Comparison of ENCODE assay signal across 1 cellular context in the genomic region with DNA sequence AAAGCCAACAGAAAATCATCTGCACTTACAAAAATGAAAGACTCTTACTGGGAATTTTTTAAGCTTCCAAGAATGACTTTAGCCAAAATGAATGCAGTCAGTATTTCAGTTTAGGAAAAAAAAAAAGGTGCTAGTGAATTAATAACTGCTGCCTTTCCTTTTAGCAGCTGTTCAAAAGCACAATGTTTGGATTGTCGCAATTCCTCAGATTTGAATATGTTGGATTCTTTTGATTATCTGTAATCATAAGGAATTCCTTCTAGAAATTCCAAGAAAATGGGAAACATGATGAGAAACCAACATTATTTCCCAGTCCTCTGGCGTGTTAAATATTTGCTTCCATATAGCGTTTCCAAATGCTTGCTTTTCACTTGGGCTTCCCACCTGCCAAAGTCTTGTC.
TF ChIP-seq lines count a peak whose summit lies in the region.

No MANE protein-coding gene starts in this region.

TF ChIP-seq in H1, 55 proteins besides CTCF, POLR2A, EP300 and RAD21 (continued from another document):
- TF ChIP-seq, protein P1, sequence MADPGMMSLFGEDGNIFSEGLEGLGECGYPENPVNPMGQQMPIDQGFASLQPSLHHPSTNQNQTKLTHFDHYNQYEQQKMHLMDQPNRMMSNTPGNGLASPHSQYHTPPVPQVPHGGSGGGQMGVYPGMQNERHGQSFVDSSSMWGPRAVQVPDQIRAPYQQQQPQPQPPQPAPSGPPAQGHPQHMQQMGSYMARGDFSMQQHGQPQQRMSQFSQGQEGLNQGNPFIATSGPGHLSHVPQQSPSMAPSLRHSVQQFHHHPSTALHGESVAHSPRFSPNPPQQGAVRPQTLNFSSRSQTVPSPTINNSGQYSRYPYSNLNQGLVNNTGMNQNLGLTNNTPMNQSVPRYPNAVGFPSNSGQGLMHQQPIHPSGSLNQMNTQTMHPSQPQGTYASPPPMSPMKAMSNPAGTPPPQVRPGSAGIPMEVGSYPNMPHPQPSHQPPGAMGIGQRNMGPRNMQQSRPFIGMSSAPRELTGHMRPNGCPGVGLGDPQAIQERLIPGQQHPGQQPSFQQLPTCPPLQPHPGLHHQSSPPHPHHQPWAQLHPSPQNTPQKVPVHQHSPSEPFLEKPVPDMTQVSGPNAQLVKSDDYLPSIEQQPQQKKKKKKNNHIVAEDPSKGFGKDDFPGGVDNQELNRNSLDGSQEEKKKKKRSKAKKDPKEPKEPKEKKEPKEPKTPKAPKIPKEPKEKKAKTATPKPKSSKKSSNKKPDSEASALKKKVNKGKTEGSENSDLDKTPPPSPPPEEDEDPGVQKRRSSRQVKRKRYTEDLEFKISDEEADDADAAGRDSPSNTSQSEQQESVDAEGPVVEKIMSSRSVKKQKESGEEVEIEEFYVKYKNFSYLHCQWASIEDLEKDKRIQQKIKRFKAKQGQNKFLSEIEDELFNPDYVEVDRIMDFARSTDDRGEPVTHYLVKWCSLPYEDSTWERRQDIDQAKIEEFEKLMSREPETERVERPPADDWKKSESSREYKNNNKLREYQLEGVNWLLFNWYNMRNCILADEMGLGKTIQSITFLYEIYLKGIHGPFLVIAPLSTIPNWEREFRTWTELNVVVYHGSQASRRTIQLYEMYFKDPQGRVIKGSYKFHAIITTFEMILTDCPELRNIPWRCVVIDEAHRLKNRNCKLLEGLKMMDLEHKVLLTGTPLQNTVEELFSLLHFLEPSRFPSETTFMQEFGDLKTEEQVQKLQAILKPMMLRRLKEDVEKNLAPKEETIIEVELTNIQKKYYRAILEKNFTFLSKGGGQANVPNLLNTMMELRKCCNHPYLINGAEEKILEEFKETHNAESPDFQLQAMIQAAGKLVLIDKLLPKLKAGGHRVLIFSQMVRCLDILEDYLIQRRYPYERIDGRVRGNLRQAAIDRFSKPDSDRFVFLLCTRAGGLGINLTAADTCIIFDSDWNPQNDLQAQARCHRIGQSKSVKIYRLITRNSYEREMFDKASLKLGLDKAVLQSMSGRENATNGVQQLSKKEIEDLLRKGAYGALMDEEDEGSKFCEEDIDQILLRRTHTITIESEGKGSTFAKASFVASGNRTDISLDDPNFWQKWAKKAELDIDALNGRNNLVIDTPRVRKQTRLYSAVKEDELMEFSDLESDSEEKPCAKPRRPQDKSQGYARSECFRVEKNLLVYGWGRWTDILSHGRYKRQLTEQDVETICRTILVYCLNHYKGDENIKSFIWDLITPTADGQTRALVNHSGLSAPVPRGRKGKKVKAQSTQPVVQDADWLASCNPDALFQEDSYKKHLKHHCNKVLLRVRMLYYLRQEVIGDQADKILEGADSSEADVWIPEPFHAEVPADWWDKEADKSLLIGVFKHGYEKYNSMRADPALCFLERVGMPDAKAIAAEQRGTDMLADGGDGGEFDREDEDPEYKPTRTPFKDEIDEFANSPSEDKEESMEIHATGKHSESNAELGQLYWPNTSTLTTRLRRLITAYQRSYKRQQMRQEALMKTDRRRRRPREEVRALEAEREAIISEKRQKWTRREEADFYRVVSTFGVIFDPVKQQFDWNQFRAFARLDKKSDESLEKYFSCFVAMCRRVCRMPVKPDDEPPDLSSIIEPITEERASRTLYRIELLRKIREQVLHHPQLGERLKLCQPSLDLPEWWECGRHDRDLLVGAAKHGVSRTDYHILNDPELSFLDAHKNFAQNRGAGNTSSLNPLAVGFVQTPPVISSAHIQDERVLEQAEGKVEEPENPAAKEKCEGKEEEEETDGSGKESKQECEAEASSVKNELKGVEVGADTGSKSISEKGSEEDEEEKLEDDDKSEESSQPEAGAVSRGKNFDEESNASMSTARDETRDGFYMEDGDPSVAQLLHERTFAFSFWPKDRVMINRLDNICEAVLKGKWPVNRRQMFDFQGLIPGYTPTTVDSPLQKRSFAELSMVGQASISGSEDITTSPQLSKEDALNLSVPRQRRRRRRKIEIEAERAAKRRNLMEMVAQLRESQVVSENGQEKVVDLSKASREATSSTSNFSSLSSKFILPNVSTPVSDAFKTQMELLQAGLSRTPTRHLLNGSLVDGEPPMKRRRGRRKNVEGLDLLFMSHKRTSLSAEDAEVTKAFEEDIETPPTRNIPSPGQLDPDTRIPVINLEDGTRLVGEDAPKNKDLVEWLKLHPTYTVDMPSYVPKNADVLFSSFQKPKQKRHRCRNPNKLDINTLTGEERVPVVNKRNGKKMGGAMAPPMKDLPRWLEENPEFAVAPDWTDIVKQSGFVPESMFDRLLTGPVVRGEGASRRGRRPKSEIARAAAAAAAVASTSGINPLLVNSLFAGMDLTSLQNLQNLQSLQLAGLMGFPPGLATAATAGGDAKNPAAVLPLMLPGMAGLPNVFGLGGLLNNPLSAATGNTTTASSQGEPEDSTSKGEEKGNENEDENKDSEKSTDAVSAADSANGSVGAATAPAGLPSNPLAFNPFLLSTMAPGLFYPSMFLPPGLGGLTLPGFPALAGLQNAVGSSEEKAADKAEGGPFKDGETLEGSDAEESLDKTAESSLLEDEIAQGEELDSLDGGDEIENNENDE (IDR thresholded peaks at IDR 0.05; ENCODE audit: insufficient replicate concordance, low read length): no peak
- no peak for TF ChIP-seq TEAD4 (IDR thresholded peaks at IDR 0.05; ENCODE audit: low read depth, low read length)
- TF ChIP-seq BCL11A (IDR thresholded peaks at IDR 0.05; ENCODE audit: low read depth in 2 of 2, low read length in 2 of 2): no peak
- TF ChIP-seq JUN (IDR thresholded peaks at IDR 0.05; ENCODE audit: low read depth, low read length): no peak
- no peak for TF ChIP-seq TAF1 (IDR thresholded peaks at IDR 0.05; ENCODE audit: low read depth, low read length)
- no peak for TF ChIP-seq SIX5 (IDR thresholded peaks at IDR 0.05; ENCODE audit: low read depth, low read length)
- TF ChIP-seq JUND (IDR thresholded peaks at IDR 0.05; ENCODE audit: low read length): no peak
- TF ChIP-seq, protein P2, sequence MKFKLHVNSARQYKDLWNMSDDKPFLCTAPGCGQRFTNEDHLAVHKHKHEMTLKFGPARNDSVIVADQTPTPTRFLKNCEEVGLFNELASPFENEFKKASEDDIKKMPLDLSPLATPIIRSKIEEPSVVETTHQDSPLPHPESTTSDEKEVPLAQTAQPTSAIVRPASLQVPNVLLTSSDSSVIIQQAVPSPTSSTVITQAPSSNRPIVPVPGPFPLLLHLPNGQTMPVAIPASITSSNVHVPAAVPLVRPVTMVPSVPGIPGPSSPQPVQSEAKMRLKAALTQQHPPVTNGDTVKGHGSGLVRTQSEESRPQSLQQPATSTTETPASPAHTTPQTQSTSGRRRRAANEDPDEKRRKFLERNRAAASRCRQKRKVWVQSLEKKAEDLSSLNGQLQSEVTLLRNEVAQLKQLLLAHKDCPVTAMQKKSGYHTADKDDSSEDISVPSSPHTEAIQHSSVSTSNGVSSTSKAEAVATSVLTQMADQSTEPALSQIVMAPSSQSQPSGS (IDR thresholded peaks at IDR 0.05; ENCODE audit: low read length): no peak
- TF ChIP-seq CHD1 (IDR thresholded peaks at IDR 0.05; ENCODE audit: low read depth, low read length): no peak
- TF ChIP-seq KDM4A (IDR thresholded peaks at IDR 0.05; ENCODE audit: low read depth, low read length, severe bottlenecking): no peak
- no peak for TF ChIP-seq SIRT6 (IDR thresholded peaks at IDR 0.05; ENCODE audit: low read length)
- no peak for TF ChIP-seq SIN3A (conservative IDR thresholded peaks at IDR 0.05 in 1 of 2, IDR thresholded peaks at IDR 0.05 in 1 of 2; ENCODE audit: low read depth in 1 of 2, low read length in 2 of 2)
- TF ChIP-seq RNF2 (IDR thresholded peaks at IDR 0.05; ENCODE audit: borderline replicate concordance, low read depth, low read length, missing control alignments, poor library complexity, severe bottlenecking): no peak
- no peak for TF ChIP-seq SP1 (IDR thresholded peaks at IDR 0.05; ENCODE audit: low read depth, low read length)
- TF ChIP-seq TBP (IDR thresholded peaks at IDR 0.05; ENCODE audit: low read depth, low read length): no peak
